8 cellular contexts compared by ENCODE assay signal in genomic region chr2:102841107-102841840, GRCh38.
DNase-seq lines count a peak whose midpoint lies in the region; ATAC-seq and TF ChIP-seq lines count a peak whose summit lies in the region.

No MANE protein-coding gene starts in this region.

- no peaks in the 10 kb centered on the region for H3K9me3 ChIP-seq in Peyer's patch
- H3K9me3 ChIP-seq in liver (ENCODE audit: control insufficient read depth in 4 of 4, low read length in 3 of 4) = no peaks in the 10 kb centered on the region

- TF ChIP-seq POLR2A in Peyer's patch (IDR thresholded peaks at IDR 0.05) = no peak

- peak; percentile 76 for ATAC-seq in GM19397 (IDR thresholded peaks at IDR 0.05; ENCODE audit: unreplicated experiment)
- no peak for ATAC-seq in GM18873 (IDR thresholded peaks at IDR 0.05; ENCODE audit: low FRiP score, unreplicated experiment)

- H3K36me3 ChIP-seq in Peyer's patch = no peaks in the 10 kb centered on the region
- no peaks in the 10 kb centered on the region for H3K36me3 ChIP-seq in liver (ENCODE audit: control insufficient read depth in 4 of 4, insufficient read depth in 3 of 4, low read depth in 1 of 4, low read length in 3 of 4)

- DNase-seq in DMS53 (lab: John Stamatoyannopoulos, UW) (peak; percentile 82), HT-29 (ENCODE audit: low spot score) (peak; percentile 45), Peyer's patch (peak in 1 of 3 donors; percentile 55), choroid plexus epithelial cell (ENCODE audit: low read depth) (peak; percentile 78), substantia nigra (lab: John Stamatoyannopoulos, UW) (peak in 42 of 49 donors; percentile 1 to 68 (median 36))

- H3K4me3 ChIP-seq in Peyer's patch = no peak overlapping the region
- no peak overlapping the region for H3K4me3 ChIP-seq in choroid plexus epithelial cell (ENCODE audit: low read depth, low read length)
- H3K4me3 ChIP-seq in liver (ENCODE audit: low read depth in 1 of 3, low read length in 3 of 3) = no peak overlapping the region

- 51% methylated on average over 19 of the region's 19 CpGs for WGBS in liver

- peak; percentile 40 to 66 for TF ChIP-seq RAD21 in liver (IDR thresholded peaks at IDR 0.05)

- H3K27me3 ChIP-seq in Peyer's patch = no peaks in the 10 kb centered on the region
- H3K27me3 ChIP-seq in liver (ENCODE audit: control insufficient read depth in 4 of 4, insufficient read depth in 4 of 4, low read length in 3 of 4) = no peaks in the 10 kb centered on the region

- peak in 4 of 6 experiments; percentile 19 to 31 (median 30) for TF ChIP-seq CTCF in Peyer's patch (IDR thresholded peaks at IDR 0.05)
- TF ChIP-seq CTCF in choroid plexus epithelial cell (conservative IDR thresholded peaks at IDR 0.05; ENCODE audit: low read depth, low read length) = peak; percentile 82
- peak; percentile 49 for TF ChIP-seq CTCF in liver (IDR thresholded peaks at IDR 0.05; ENCODE audit: low read depth, low read length, missing input control)

- H3K27ac ChIP-seq in Peyer's patch = no peak overlapping the region
- H3K27ac ChIP-seq in liver (ENCODE audit: low read depth in 1 of 2, low read length in 2 of 2) = no peak overlapping the region
- H3K27ac ChIP-seq in substantia nigra (ENCODE audit: low read depth, low read length, poor library complexity, severe bottlenecking) = no peak overlapping the region

- no peak overlapping the region for H3K9ac ChIP-seq in liver (ENCODE audit: low read depth in 1 of 2, low read length in 2 of 2)

- H3K4me1 ChIP-seq in Peyer's patch (no peaks in the 10 kb centered on the region), liver (ENCODE audit: control insufficient read depth in 4 of 4, insufficient read depth in 4 of 4, low read length in 3 of 4) (no peaks in the 10 kb centered on the region)

TF ChIP-seq in liver, 16 proteins besides CTCF, POLR2A, EP300 and RAD21:
- no peak for TF ChIP-seq HNF4A (conservative IDR thresholded peaks at IDR 0.05)
- TF ChIP-seq YY1 (IDR thresholded peaks at IDR 0.05) = no peak
- TF ChIP-seq FOXA2 (IDR thresholded peaks at IDR 0.05) = no peak
- no peak for TF ChIP-seq RXRA (IDR thresholded peaks at IDR 0.05)
- TF ChIP-seq HNF4G (IDR thresholded peaks at IDR 0.05) = no peak
- no peak for TF ChIP-seq ZBTB33 (IDR thresholded peaks at IDR 0.05)
- TF ChIP-seq EGR1 (IDR thresholded peaks at IDR 0.05; ENCODE audit: low read depth in 2 of 2) = no peak

Comparison
In these comparisons a context has a peak if more than half of its experiments do, and no peak if none do; other contexts are left out.
1. CTCF ChIP-seq: peak in every context shown above with its lines; median percentile 82 in choroid plexus epithelial cell; 49 in liver; 30 in Peyer's patch.